ENCODE assay signal across 8 cellular contexts in the genomic region with DNA sequence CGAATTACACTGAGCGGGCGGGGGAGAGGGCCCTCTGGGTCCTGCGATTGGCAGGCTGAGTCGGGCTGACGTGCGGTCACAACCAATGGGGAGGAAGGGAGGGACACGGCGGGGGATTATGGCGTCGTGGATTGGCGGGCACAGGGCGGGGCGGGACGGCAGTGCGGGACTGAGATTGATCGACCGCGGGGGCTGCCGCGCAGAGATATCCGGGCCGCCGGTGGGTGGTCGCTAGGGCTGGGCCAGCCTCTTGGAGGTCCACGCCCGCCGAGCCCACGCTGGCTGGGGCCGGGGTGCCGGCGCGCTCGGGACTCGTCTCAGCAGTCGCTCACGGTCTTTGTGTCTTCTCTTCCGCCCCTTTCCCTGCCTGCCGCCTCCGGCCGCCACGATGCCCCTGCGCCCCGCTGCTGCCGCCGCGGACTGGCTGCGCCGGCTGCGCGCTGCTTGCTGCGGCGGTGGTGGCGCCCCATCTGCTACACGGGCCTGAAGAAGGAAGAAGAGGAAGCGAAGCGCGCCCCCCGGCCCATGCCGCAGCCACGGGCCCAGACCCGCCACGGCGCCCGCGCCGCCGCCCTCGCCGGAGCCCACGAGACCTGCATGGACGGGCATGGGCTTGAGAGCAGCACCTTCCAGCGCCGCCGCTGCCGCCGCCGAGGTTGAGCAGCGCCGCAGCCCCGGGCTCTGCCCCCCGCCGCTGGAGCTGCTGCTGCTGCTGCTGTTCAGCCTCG. TPM values are rescaled to one million over a fixed set of nuclear protein-coding genes. Genes with fewer than 3 reads are reported as not detected.
DNase-seq lines count a peak whose midpoint lies in the region; ATAC-seq and TF ChIP-seq lines count a peak whose summit lies in the region.

A gene with protein sequence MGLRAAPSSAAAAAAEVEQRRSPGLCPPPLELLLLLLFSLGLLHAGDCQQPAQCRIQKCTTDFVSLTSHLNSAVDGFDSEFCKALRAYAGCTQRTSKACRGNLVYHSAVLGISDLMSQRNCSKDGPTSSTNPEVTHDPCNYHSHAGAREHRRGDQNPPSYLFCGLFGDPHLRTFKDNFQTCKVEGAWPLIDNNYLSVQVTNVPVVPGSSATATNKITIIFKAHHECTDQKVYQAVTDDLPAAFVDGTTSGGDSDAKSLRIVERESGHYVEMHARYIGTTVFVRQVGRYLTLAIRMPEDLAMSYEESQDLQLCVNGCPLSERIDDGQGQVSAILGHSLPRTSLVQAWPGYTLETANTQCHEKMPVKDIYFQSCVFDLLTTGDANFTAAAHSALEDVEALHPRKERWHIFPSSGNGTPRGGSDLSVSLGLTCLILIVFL (plus strand): TSS at position 200 of the 728 bp plus-strand sequence. CDS start 408 bp downstream, at position 608.

- peaks cover 94% of the 10 kb centered on the region for H3K79me2 ChIP-seq in fibroblast of lung (ENCODE audit: control insufficient read depth, insufficient read depth, low read length)

- peak within 1 kb of the TSS; percentile 76 for H2AFZ ChIP-seq in IMR-90 (replicated peaks; ENCODE audit: low read length, poor library complexity)
- no peak within 1 kb of the TSS for H2AFZ ChIP-seq in fibroblast of lung (ENCODE audit: low read length)

- H3K27ac Mint-ChIP-seq in activated T-helper 2 cell treated with anti-CD3 and anti-CD28 coated beads, Interferon-gamma antibody, Interleukin-2, Interleukin-4, amounts not matched to agents 10 μg/mL and 5 μg/mL and 100 μg/mL, durations not matched to agents 14 hours and 24 hours and 36 hours = no peak within 1 kb of the TSS
- H3K27ac Mint-ChIP-seq in naive thymus-derived CD4-positive, alpha-beta T cell = peak within 1 kb of the TSS; percentile 75 to 98 (median 95)
- peak within 1 kb of the TSS; percentile 88 for H3K27ac Mint-ChIP-seq in stimulated activated memory B cell treated with anti-CD40 and anti-IgM and Interleukin-4, amounts not matched to agents 10 μg/mL and 1 μg/mL and 100 μg/mL, for 72 hours

- H2BK20ac ChIP-seq in IMR-90 (ENCODE audit: low read depth, low read length) = 0 out of 2 replicates have a peak within 1 kb of the TSS, but pooled peaks have one; percentile 43

- H2BK15ac ChIP-seq in IMR-90 (ENCODE audit: low read depth, low read length) = no peak within 1 kb of the TSS

- H4K91ac ChIP-seq in IMR-90 (ENCODE audit: insufficient read depth, low read depth, low read length) = no peak within 1 kb of the TSS

- no TSS peak for BruUV-seq in IMR-90 (replicated peaks; lab: Mats Ljungman, UMichigan)

- H3K4me1 Mint-ChIP-seq in activated T-helper 2 cell treated with anti-CD3 and anti-CD28 coated beads, Interferon-gamma antibody, Interleukin-2, Interleukin-4, amounts not matched to agents 10 μg/mL and 5 μg/mL and 100 μg/mL, durations not matched to agents 14 hours and 24 hours and 36 hours (ENCODE audit: low read depth) = peaks cover 40% of the 10 kb centered on the region
- H3K4me1 Mint-ChIP-seq in naive thymus-derived CD4-positive, alpha-beta T cell = peaks cover 44 to 72% (median 65%) of the 10 kb centered on the region in 7 donors
- peaks cover 72% of the 10 kb centered on the region for H3K4me1 Mint-ChIP-seq in stimulated activated memory B cell treated with anti-CD40 and anti-IgM and Interleukin-4, amounts not matched to agents 10 μg/mL and 1 μg/mL and 100 μg/mL, for 72 hours

- no peaks in the 10 kb centered on the region for H3K36me3 Mint-ChIP-seq in activated T-helper 2 cell treated with anti-CD3 and anti-CD28 coated beads, Interferon-gamma antibody, Interleukin-2, Interleukin-4, amounts not matched to agents 10 μg/mL and 5 μg/mL and 100 μg/mL, durations not matched to agents 14 hours and 24 hours and 36 hours (ENCODE audit: low read depth)
- no peaks in the 10 kb centered on the region for H3K36me3 Mint-ChIP-seq in naive thymus-derived CD4-positive, alpha-beta T cell
- H3K36me3 Mint-ChIP-seq in stimulated activated memory B cell treated with anti-CD40 and anti-IgM and Interleukin-4, amounts not matched to agents 10 μg/mL and 1 μg/mL and 100 μg/mL, for 72 hours = no peaks in the 10 kb centered on the region

- CTCF ChIA-PET in IMR-90 (lab: Yijun Ruan, JAX) = interaction anchor here (1.0 to 1.7 kb wide), 2 partner anchors 23 to 416 kb away, joined by 3 to 5 read pairs; no protein-coding TSS in a partner anchor
- CTCF ChIA-PET in naive thymus-derived CD4-positive, alpha-beta T cell (lab: Charles Lee) = interaction anchor here (1.6 to 2.4 kb wide), 2 partner anchors 22 to 1591 kb away, joined by 3 to 10 read pairs; partner anchors contain the start of gene RIOK2

- peak within 1 kb of the TSS; percentile 86 for H3K14ac ChIP-seq in IMR-90 (replicated peaks; ENCODE audit: low read depth, low read length)

- peak within 1 kb of the TSS; percentile 55; the same call in 1 of the 2 replicates for H2BK120ac ChIP-seq in IMR-90 (ENCODE audit: low read depth, low read length)

- no peaks in the 10 kb centered on the region for H3K9me3 Mint-ChIP-seq in activated T-helper 2 cell treated with anti-CD3 and anti-CD28 coated beads, Interferon-gamma antibody, Interleukin-2, Interleukin-4, amounts not matched to agents 10 μg/mL and 5 μg/mL and 100 μg/mL, durations not matched to agents 14 hours and 24 hours and 36 hours
- H3K9me3 Mint-ChIP-seq in naive thymus-derived CD4-positive, alpha-beta T cell = no peaks in the 10 kb centered on the region
- H3K9me3 Mint-ChIP-seq in stimulated activated memory B cell treated with anti-CD40 and anti-IgM and Interleukin-4, amounts not matched to agents 10 μg/mL and 1 μg/mL and 100 μg/mL, for 72 hours = no peaks in the 10 kb centered on the region

- dilution Hi-C loops in IMR-90 (cut with HindIII; ENCODE audit: low sequenced_read_pairs, unreplicated experiment) = no loop called here

- TF ChIP-seq RAD21 in IMR-90 (IDR thresholded peaks at IDR 0.05; ENCODE audit: low read length) = no peak

- H3K9me3 ChIP-seq in IMR-90 (ENCODE audit: control insufficient read depth, insufficient read depth, low read length) = no peaks in the 10 kb centered on the region
- H3K9me3 ChIP-seq in fibroblast of lung (ENCODE audit: control insufficient read depth, insufficient read depth, low read depth, low read length) = no peaks in the 10 kb centered on the region
- no peaks in the 10 kb centered on the region for H3K9me3 ChIP-seq in naive thymus-derived CD4-positive, alpha-beta T cell (ENCODE audit: control insufficient read depth in 2 of 3, low read length in 3 of 3)

- H3K79me1 ChIP-seq in IMR-90 (ENCODE audit: low read depth in 1 of 2, low read length in 2 of 2) = peaks cover 0 to 2% of the 10 kb centered on the region in 2 experiments; a peak in 2 of 4 replicates

- DNase-seq in D341Med (ENCODE audit: low spot score) (peak; percentile 92), IMR-90 (peak; percentile 99), fibroblast of lung (ENCODE audit: low read depth in 2 of 2) (peak; percentile 99 to 100)
- peak; percentile 77 for DNase-seq in activated T-helper 2 cell treated with anti-CD3 and anti-CD28 coated beads, Interferon-gamma antibody, Interleukin-2, Interleukin-4, amounts not matched to agents 10 μg/mL and 5 μg/mL and 100 μg/mL, durations not matched to agents 14 hours and 24 hours and 36 hours (ENCODE audit: low spot score)
- DNase-seq in naive thymus-derived CD4-positive, alpha-beta T cell = peak; percentile 63 to 93 (median 88)

- H3K9me1 ChIP-seq in IMR-90 (ENCODE audit: insufficient read depth, low read length) = no peaks in the 10 kb centered on the region; the same call in 1 of the 2 replicates

- peak; percentile 85 for ATAC-seq in GM21528 (IDR thresholded peaks at IDR 0.05; ENCODE audit: low FRiP score, unreplicated experiment)
- ATAC-seq in IMR-90 (ENCODE audit: low read depth) = peak; percentile 85
- peak; percentile 92 for ATAC-seq in naive thymus-derived CD4-positive, alpha-beta T cell
- peak; percentile 96 for ATAC-seq in stimulated activated memory B cell treated with anti-CD40 and anti-IgM and Interleukin-4, amounts not matched to agents 10 μg/mL and 1 μg/mL and 100 μg/mL, for 72 hours

- peak within 1 kb of the TSS; percentile 66 for H2AK9ac ChIP-seq in IMR-90 (replicated peaks; ENCODE audit: low read depth, low read length, poor library complexity)

- H4K5ac ChIP-seq in IMR-90 (ENCODE audit: low read depth, low read length) = peak within 1 kb of the TSS; percentile 14; the same call in 1 of the 2 replicates

- peak within 1 kb of the TSS; percentile 88 for H3K56ac ChIP-seq in IMR-90 (ENCODE audit: extremely low read depth, insufficient read depth, low read length)

- in situ Hi-C loops in IMR-90 (cut with MboI; ENCODE audit: low sequenced_read_pairs) = loop anchor here (10.0 kb wide), 1 partner anchor 1589 kb away; the partner anchor contains the start of gene RIOK2

- H3K9ac ChIP-seq in IMR-90 (ENCODE audit: low read depth, low read length) (peak within 1 kb of the TSS; percentile 94), fibroblast of lung (ENCODE audit: insufficient read depth, low read length) (peak within 1 kb of the TSS; percentile 96)

- H3K27me3 ChIP-seq in IMR-90 (ENCODE audit: control insufficient read depth, insufficient read depth, low read length) (no peaks in the 10 kb centered on the region), fibroblast of lung (ENCODE audit: control insufficient read depth, insufficient read depth, low read length) (no peaks in the 10 kb centered on the region)
- H3K27me3 ChIP-seq in naive thymus-derived CD4-positive, alpha-beta T cell (ENCODE audit: control insufficient read depth in 2 of 2, insufficient read depth in 2 of 2, low read length in 2 of 2) = peaks cover 0 to 4% of the 10 kb centered on the region in 2 donors

- 0% methylated on average over 52 of the region's 84 CpGs; no CpG with 5 or more reads in 1 of the 2 experiments for whole genome bisulfite sequencing in IMR-90 (ENCODE audit: extremely low coverage in 2 of 2, insufficient read length in 1 of 2), 2 experiments

- H3K27ac ChIP-seq in IMR-90 (ENCODE audit: insufficient read depth, low read length) (peak within 1 kb of the TSS; percentile 83), fibroblast of lung (ENCODE audit: insufficient read depth, low read length) (peak within 1 kb of the TSS; percentile 95)
- peak within 1 kb of the TSS; percentile 61 for H3K27ac ChIP-seq in naive thymus-derived CD4-positive, alpha-beta T cell (ENCODE audit: low read depth, low read length)

- TF ChIP-seq POLR2A in IMR-90 (IDR thresholded peaks at IDR 0.05; ENCODE audit: low read depth, low read length) = peak; percentile 48

- peak within 1 kb of the TSS; percentile 73 for H3K4ac ChIP-seq in IMR-90 (ENCODE audit: low read depth, low read length)

- POLR2A ChIA-PET in IMR-90 (lab: Charles Lee; ENCODE audit: unreplicated experiment) = interaction anchor here (1.0 kb wide), 1 partner anchor 465 kb away, joined by 4 read pairs; no protein-coding TSS in a partner anchor
- POLR2A ChIA-PET in naive thymus-derived CD4-positive, alpha-beta T cell (lab: Charles Lee) = interaction anchor here (0.9 to 1.6 kb wide), 4 partner anchors 9 to 156 kb away, joined by 3 to 5 read pairs (median 4); partner anchors contain the start of gene CHD1

- H4K8ac ChIP-seq in IMR-90 (ENCODE audit: low read depth in 2 of 2, low read length in 2 of 2) = peak within 1 kb of the TSS; percentile 3 to 47

- H3K27me3 Mint-ChIP-seq in activated T-helper 2 cell treated with anti-CD3 and anti-CD28 coated beads, Interferon-gamma antibody, Interleukin-2, Interleukin-4, amounts not matched to agents 10 μg/mL and 5 μg/mL and 100 μg/mL, durations not matched to agents 14 hours and 24 hours and 36 hours (ENCODE audit: low read depth) = peaks cover 80% of the 10 kb centered on the region
- H3K27me3 Mint-ChIP-seq in naive thymus-derived CD4-positive, alpha-beta T cell = peaks cover 0 to 83% (median 7%) of the 10 kb centered on the region in 5 donors
- peaks cover 2% of the 10 kb centered on the region for H3K27me3 Mint-ChIP-seq in stimulated activated memory B cell treated with anti-CD40 and anti-IgM and Interleukin-4, amounts not matched to agents 10 μg/mL and 1 μg/mL and 100 μg/mL, for 72 hours

- H3K18ac ChIP-seq in IMR-90 (ENCODE audit: low read depth, low read length) = peak within 1 kb of the TSS; percentile 37

- peak within 1 kb of the TSS; percentile 89 for H2BK5ac ChIP-seq in IMR-90 (ENCODE audit: low read depth, low read length, poor library complexity, severe bottlenecking)

- peak within 1 kb of the TSS; percentile 69; the same call in 1 of the 2 replicates for H3K23ac ChIP-seq in IMR-90 (ENCODE audit: low read depth, low read length)

- TF ChIP-seq CTCF in IMR-90 (conservative IDR thresholded peaks at IDR 0.05; ENCODE audit: low read depth, low read length) (no peak), fibroblast of lung (conservative IDR thresholded peaks at IDR 0.05 in 1 of 2, IDR thresholded peaks at IDR 0.05 in 1 of 2; ENCODE audit: low read depth in 1 of 2, low read length in 2 of 2) (no peak)

- H3K36me3 ChIP-seq in IMR-90 (ENCODE audit: control insufficient read depth, insufficient read depth, low read length) = peaks cover 5% of the 10 kb centered on the region; the same call in 1 of the 2 replicates
- H3K36me3 ChIP-seq in fibroblast of lung (ENCODE audit: control insufficient read depth, insufficient read depth, low read length) = peaks cover 5% of the 10 kb centered on the region
- H3K36me3 ChIP-seq in naive thymus-derived CD4-positive, alpha-beta T cell (ENCODE audit: control insufficient read depth in 2 of 3, insufficient read depth in 3 of 3, low read length in 3 of 3) = no peaks in the 10 kb centered on the region

- H2AK5ac ChIP-seq in IMR-90 (ENCODE audit: low read depth, low read length) = peak within 1 kb of the TSS; percentile 48

- peaks cover 40% of the 10 kb centered on the region for H4K20me1 ChIP-seq in IMR-90 (ENCODE audit: insufficient read depth, low read length)
- H4K20me1 ChIP-seq in fibroblast of lung (ENCODE audit: control insufficient read depth, extremely low read depth, insufficient read depth, low read length) = peaks cover 2% of the 10 kb centered on the region

- H3K4me3 Mint-ChIP-seq in activated T-helper 2 cell treated with anti-CD3 and anti-CD28 coated beads, Interferon-gamma antibody, Interleukin-2, Interleukin-4, amounts not matched to agents 10 μg/mL and 5 μg/mL and 100 μg/mL, durations not matched to agents 14 hours and 24 hours and 36 hours (ENCODE audit: low read depth) = peak within 1 kb of the TSS; percentile 79
- peak within 1 kb of the TSS; percentile 89 to 100 (median 98) for H3K4me3 Mint-ChIP-seq in naive thymus-derived CD4-positive, alpha-beta T cell
- H3K4me3 Mint-ChIP-seq in stimulated activated memory B cell treated with anti-CD40 and anti-IgM and Interleukin-4, amounts not matched to agents 10 μg/mL and 1 μg/mL and 100 μg/mL, for 72 hours = peak within 1 kb of the TSS; percentile 95

- H3K4me1 ChIP-seq in IMR-90 (ENCODE audit: control insufficient read depth, insufficient read depth, low read length) (peaks cover 2% of the 10 kb centered on the region; the same call in 1 of the 2 replicates), fibroblast of lung (ENCODE audit: control insufficient read depth, extremely low read depth, insufficient read depth, low read length) (peaks cover 3% of the 10 kb centered on the region)
- peaks cover 19 to 28% of the 10 kb centered on the region in 2 donors for H3K4me1 ChIP-seq in naive thymus-derived CD4-positive, alpha-beta T cell (ENCODE audit: control insufficient read depth in 2 of 2, insufficient read depth in 2 of 2, low read length in 2 of 2)

- H3K4me2 ChIP-seq in IMR-90 (ENCODE audit: low read depth, low read length) (peak within 1 kb of the TSS; percentile 99), fibroblast of lung (ENCODE audit: extremely low read depth, insufficient read depth, low read length) (peak within 1 kb of the TSS; percentile 93)

- intact Hi-C loops in IMR-90 (cut with micrococcal nuclease) = loop anchor here (1.0 to 10.0 kb wide), 5 partner anchors 261 to 1606 kb away; partner anchors contain the start of gene RIOK2
- intact Hi-C loops in activated T-helper 2 cell treated with anti-CD3 and anti-CD28 coated beads, Interferon-gamma antibody, Interleukin-2, Interleukin-4, amounts not matched to agents 10 μg/mL and 5 μg/mL and 100 μg/mL, durations not matched to agents 14 hours and 24 hours and 36 hours (cut with micrococcal nuclease) = loop anchor here (2.0 to 10.0 kb wide), 5 partner anchors 101 to 1591 kb away; partner anchors contain the start of genes CHD1 and RIOK2
- intact Hi-C loops in naive thymus-derived CD4-positive, alpha-beta T cell (cut with micrococcal nuclease) = loop anchor here (1.0 to 10.0 kb wide), 11 partner anchors 23 to 1966 kb away; partner anchors contain the start of genes CHD1 (in 2 of the 2), FAM174A (in 2 of the 2), ERAP1 (in 1 of the 2) and LNPEP (in 1 of the 2)

- H3K4me3 ChIP-seq in IMR-90 (ENCODE audit: insufficient read depth, low read depth, low read length) = peak within 1 kb of the TSS; percentile 81
- peak within 1 kb of the TSS; percentile 54 to 91 (median 66) for H3K4me3 ChIP-seq in fibroblast of lung (replicated peaks in 1 of 4; ENCODE audit: control extremely low read depth in 1 of 4, insufficient read depth in 1 of 4, low read depth in 3 of 4, low read length in 4 of 4)
- H3K4me3 ChIP-seq in naive thymus-derived CD4-positive, alpha-beta T cell (ENCODE audit: low read length) = peak within 1 kb of the TSS; percentile 88

RNA-seq across cellular contexts. Expression of the gene that starts here (rescaled TPM):
- total RNA-seq in IMR-90 (2012; rRNA removed) (74.4 and 83.0 TPM in 2 replicates), fibroblast of lung (38.3 and 81.6 TPM in 2 replicates)
- polyA plus RNA-seq in IMR-90 (2012; rRNA removed) (128 and 129 TPM in 2 replicates), fibroblast of lung (115 and 185 TPM in 2 replicates)
- 104 and 165 TPM in 2 replicates for polyA plus RNA-seq in IMR-90 (2012; cell fraction: cytosol; rRNA removed)
- polyA plus RNA-seq in IMR-90 (2012; cell fraction: nucleus; rRNA removed; ENCODE audit: low replicate concordance) = 301 and 527 TPM in 2 replicates
- polyA plus RNA-seq in PFSK-1 (2012; ENCODE audit: insufficient read length, low read depth) = 25.9 TPM
- 0.18 and 0.39 TPM in 2 replicates for total RNA-seq in activated T-helper 2 cell treated with anti-CD3 and anti-CD28 coated beads, Interferon-gamma antibody, Interleukin-2, Interleukin-4, amounts not matched to agents 10 μg/mL and 5 μg/mL and 100 μg/mL, durations not matched to agents 14 hours and 24 hours and 36 hours
- polyA plus RNA-seq in fibroblast of lung (2012) = 75.7 and 119 TPM in 2 replicates
- 331 and 431 TPM in 2 replicates for polyA minus RNA-seq in fibroblast of lung (ENCODE audit: low replicate concordance)
- 10 to 100 TPM in 3 of 5 experiments, 1 to 10 TPM in 1, under 1 TPM in 1; 0.41 to 22.4 (median 18.7) TPM for total RNA-seq in naive thymus-derived CD4-positive, alpha-beta T cell
- polyA plus RNA-seq in naive thymus-derived CD4-positive, alpha-beta T cell = 1 to 10 TPM; 5.3 to 7.4 TPM

Comparison
In these comparisons a context has a peak if more than half of its experiments do, and no peak if none do; other contexts are left out.
1. Peak in every context shown above with its lines: DNase-seq, ATAC-seq, H3K4me3 ChIP-seq and H3K27ac ChIP-seq.
2. RNA of the gene that starts here (polyA plus RNA-seq): 75.7 to 185 TPM in fibroblast of lung and 104 to 527 TPM in IMR-90; 5.3 to 7.4 TPM in naive thymus-derived CD4-positive, alpha-beta T cell; every median in the first group is over 4 times any median in the second.
3. Peak in DNase-seq in activated T-helper 2 cell treated with anti-CD3 and anti-CD28 coated beads, Interferon-gamma antibody, Interleukin-2, Interleukin-4, amounts not matched to agents 10 μg/mL and 5 μg/mL and 100 μg/mL, durations not matched to agents 14 hours and 24 hours and 36 hours; RNA of the gene not detected or under 1 TPM.